Comparison of ENCODE assay signal across 18 cellular contexts in the genomic region with DNA sequence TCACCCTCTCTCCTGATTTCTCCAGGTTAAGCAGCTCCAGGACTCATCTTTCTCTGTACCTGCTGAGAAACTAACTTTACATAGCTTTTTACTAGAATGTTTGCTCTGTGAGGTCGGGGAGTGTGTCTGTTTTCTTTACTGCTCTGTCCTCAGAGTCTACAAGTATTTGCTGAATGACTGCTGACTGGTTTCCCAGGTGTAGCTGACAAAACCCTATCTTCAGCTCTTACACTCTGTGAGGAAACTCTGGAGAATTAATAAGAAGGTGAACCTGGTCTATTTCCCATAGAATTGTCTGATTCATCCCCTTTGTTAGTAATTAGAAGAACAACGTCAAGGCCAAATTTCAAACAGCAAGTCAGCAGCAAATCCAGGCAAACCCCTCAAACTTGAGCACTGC.
DNase-seq lines count a peak whose midpoint lies in the region; ATAC-seq and TF ChIP-seq lines count a peak whose summit lies in the region.
"Had no signal": no experiment of that assay in that cellular context is flagged by ENCODE, and none has a peak within 500 bp of the region (broad histone marks: within the 10 kb centered on the region; RNA-seq: fewer than 3 reads in every experiment).

No MANE protein-coding gene starts in this region.

- 68% methylated on average over 2 of the region's 2 CpGs for WGBS in liver

- no peaks in the 10 kb centered on the region for H3K9me3 Mint-ChIP-seq in CD4-positive, alpha-beta T cell
- peaks cover 3% of the 10 kb centered on the region for H3K9me3 Mint-ChIP-seq in activated T-helper 17 cell treated with anti-CD3 and anti-CD28 coated beads, Interleukin-2, amount 50 U/mL, for 72 hours
- H3K9me3 Mint-ChIP-seq: activated naive CD8-positive, alpha-beta T cell treated with anti-CD3 and anti-CD28 coated beads, Interleukin-2, amount 50 U/mL, for 24 hours; activated T-helper 1 cell treated with anti-CD3 and anti-CD28 coated beads, Interleukin-12 subunit alpha, Interleukin-12 subunit beta, Interleukin-2, Interleukin-4 antibody, amounts not matched to agents 30 ng/mL and 10 ng/mL and 1 ng/mL, durations not matched to agents 14 hours and 24 hours and 36 hours had no signal

- DNase-seq in CD4-positive, alpha-beta T cell, result no peak
- DNase-seq in stimulated activated CD4-positive, alpha-beta T cell treated with anti-CD3 and anti-CD28 coated beads, Interleukin-4, amount 100 ng/mL, for 1 hour, result no peak
- DNase-seq in KG1 (lab: John Stamatoyannopoulos, UW), result no peak
- DNase-seq: activated CD4-positive, CD25-positive, alpha-beta regulatory T cell; activated naive CD8-positive, alpha-beta T cell treated with anti-CD3 and anti-CD28 coated beads, Interleukin-2, amount 50 U/mL, for 24 hours; Calu3; effector CD8-positive, alpha-beta T cell; Karpas-422; NCI-H2171; spleen; T-helper 1 cell had no signal

- POLR2A ChIA-PET in CD4-positive, alpha-beta T cell (lab: Charles Lee), result interaction anchor here (1.2 to 3.7 kb wide), 2 partner anchors 58 to 315 kb away, joined by 3 to 20 read pairs; no protein-coding TSS in a partner anchor

- H3K9me3 ChIP-seq in CD4-positive, alpha-beta T cell (ENCODE audit: control insufficient read depth, low read length), result no peaks in the 10 kb centered on the region
- H3K9me3 ChIP-seq in liver (ENCODE audit: control insufficient read depth in 4 of 4, low read length in 3 of 4), result no peaks in the 10 kb centered on the region

- H3K4me3 ChIP-seq in liver (ENCODE audit: low read depth in 1 of 3, low read length in 3 of 3) (no peak overlapping the region), skin epidermis (no peak overlapping the region)
- H3K4me3 ChIP-seq: spleen had no signal

- intact Hi-C loops in CD4-positive, alpha-beta T cell (cut with DNase I, micrococcal nuclease), result loop anchor here in 1 of 2 experiments (10.0 kb wide), 1 partner anchor 61 kb away; no protein-coding TSS in a partner anchor

- no peak for TF ChIP-seq CTCF in CD4-positive, alpha-beta T cell (IDR thresholded peaks at IDR 0.05)
- TF ChIP-seq CTCF in liver (IDR thresholded peaks at IDR 0.05; ENCODE audit: low read depth, low read length, missing input control), result no peak

- peaks cover 26 to 72% (median 50%) of the 10 kb centered on the region in 4 donors for H3K4me1 ChIP-seq in liver (ENCODE audit: control insufficient read depth in 4 of 4, insufficient read depth in 4 of 4, low read length in 3 of 4)

- H3K9ac ChIP-seq in liver (ENCODE audit: low read depth in 1 of 2, low read length in 2 of 2), result no peak overlapping the region

- H3K4me3 Mint-ChIP-seq in CD4-positive, alpha-beta T cell, result no peak overlapping the region
- no peak overlapping the region for H3K4me3 Mint-ChIP-seq in activated T-helper 17 cell treated with anti-CD3 and anti-CD28 coated beads, Interleukin-2, amount 50 U/mL, for 72 hours
- H3K4me3 Mint-ChIP-seq: activated naive CD8-positive, alpha-beta T cell treated with anti-CD3 and anti-CD28 coated beads, Interleukin-2, amount 50 U/mL, for 24 hours; activated T-helper 1 cell treated with anti-CD3 and anti-CD28 coated beads, Interleukin-12 subunit alpha, Interleukin-12 subunit beta, Interleukin-2, Interleukin-4 antibody, amounts not matched to agents 30 ng/mL and 10 ng/mL and 1 ng/mL, durations not matched to agents 14 hours and 24 hours and 36 hours had no signal

- H3K27me3 ChIP-seq in CD4-positive, alpha-beta T cell (ENCODE audit: control insufficient read depth, insufficient read depth, low read length), result no peaks in the 10 kb centered on the region
- no peaks in the 10 kb centered on the region for H3K27me3 ChIP-seq in liver (ENCODE audit: control insufficient read depth in 4 of 4, insufficient read depth in 4 of 4, low read length in 3 of 4)
- H3K27me3 ChIP-seq: spleen had no signal

- H3K36me3 Mint-ChIP-seq in CD4-positive, alpha-beta T cell (ENCODE audit: low read depth), result no peaks in the 10 kb centered on the region
- H3K36me3 Mint-ChIP-seq in activated T-helper 17 cell treated with anti-CD3 and anti-CD28 coated beads, Interleukin-2, amount 50 U/mL, for 72 hours (ENCODE audit: low read depth), result no peaks in the 10 kb centered on the region

- no peak overlapping the region for H3K27ac ChIP-seq in CD4-positive, alpha-beta T cell (ENCODE audit: low read depth, low read length)
- H3K27ac ChIP-seq in liver (ENCODE audit: low read depth in 1 of 2, low read length in 2 of 2) (peak overlapping the region; percentile 29 to 47), skin epidermis (peak overlapping the region in 18 of 21 experiments; percentile 7 to 85 (median 60))
- H3K27ac ChIP-seq: RWPE1 had no signal

- TF ChIP-seq RAD21 in liver (IDR thresholded peaks at IDR 0.05), result no peak

- no peak for ATAC-seq in CD4-positive, alpha-beta T cell (ENCODE audit: poor library complexity)
- no peak for ATAC-seq in activated T-helper 17 cell treated with anti-CD3 and anti-CD28 coated beads, Interleukin-2, amount 50 U/mL, for 72 hours (replicated peaks)
- ATAC-seq in GM18502 (IDR thresholded peaks at IDR 0.05; ENCODE audit: poor library complexity, unreplicated experiment) (no peak), HG03108 (IDR thresholded peaks at IDR 0.05; ENCODE audit: unreplicated experiment) (no peak)
- ATAC-seq: activated naive CD8-positive, alpha-beta T cell treated with anti-CD3 and anti-CD28 coated beads, Interleukin-2, amount 50 U/mL, for 24 hours had no signal

- CTCF ChIA-PET in CD4-positive, alpha-beta T cell (lab: Charles Lee), result no interaction called here

- no peaks in the 10 kb centered on the region for H3K36me3 ChIP-seq in liver (ENCODE audit: control insufficient read depth in 4 of 4, insufficient read depth in 3 of 4, low read depth in 1 of 4, low read length in 3 of 4)
- H3K36me3 ChIP-seq: spleen had no signal

- H3K4me1 Mint-ChIP-seq in CD4-positive, alpha-beta T cell (ENCODE audit: low read depth), result peaks cover 53% of the 10 kb centered on the region
- H3K4me1 Mint-ChIP-seq in activated T-helper 17 cell treated with anti-CD3 and anti-CD28 coated beads, Interleukin-2, amount 50 U/mL, for 72 hours, result peaks cover 20% of the 10 kb centered on the region

- H3K27ac Mint-ChIP-seq in CD4-positive, alpha-beta T cell, result peak overlapping the region; percentile 51
- peak overlapping the region; percentile 28 for H3K27ac Mint-ChIP-seq in activated T-helper 17 cell treated with anti-CD3 and anti-CD28 coated beads, Interleukin-2, amount 50 U/mL, for 72 hours
- H3K27ac Mint-ChIP-seq: activated naive CD8-positive, alpha-beta T cell treated with anti-CD3 and anti-CD28 coated beads, Interleukin-2, amount 50 U/mL, for 24 hours; activated T-helper 1 cell treated with anti-CD3 and anti-CD28 coated beads, Interleukin-12 subunit alpha, Interleukin-12 subunit beta, Interleukin-2, Interleukin-4 antibody, amounts not matched to agents 30 ng/mL and 10 ng/mL and 1 ng/mL, durations not matched to agents 14 hours and 24 hours and 36 hours had no signal

- H3K27me3 Mint-ChIP-seq in CD4-positive, alpha-beta T cell, result no peaks in the 10 kb centered on the region
- H3K27me3 Mint-ChIP-seq in activated T-helper 17 cell treated with anti-CD3 and anti-CD28 coated beads, Interleukin-2, amount 50 U/mL, for 72 hours, result no peaks in the 10 kb centered on the region
- H3K27me3 Mint-ChIP-seq: activated naive CD8-positive, alpha-beta T cell treated with anti-CD3 and anti-CD28 coated beads, Interleukin-2, amount 50 U/mL, for 24 hours had no signal

TF ChIP-seq in liver, 16 proteins besides CTCF, POLR2A, EP300 and RAD21:
- TF ChIP-seq SP1 (IDR thresholded peaks at IDR 0.05) (no peak), RXRA (IDR thresholded peaks at IDR 0.05) (no peak), JUND (IDR thresholded peaks at IDR 0.05) (no peak)
TF ChIP-seq in liver: peak in this region for 0.
